ENCODE assay signal across 8 cellular contexts in the genomic region with DNA sequence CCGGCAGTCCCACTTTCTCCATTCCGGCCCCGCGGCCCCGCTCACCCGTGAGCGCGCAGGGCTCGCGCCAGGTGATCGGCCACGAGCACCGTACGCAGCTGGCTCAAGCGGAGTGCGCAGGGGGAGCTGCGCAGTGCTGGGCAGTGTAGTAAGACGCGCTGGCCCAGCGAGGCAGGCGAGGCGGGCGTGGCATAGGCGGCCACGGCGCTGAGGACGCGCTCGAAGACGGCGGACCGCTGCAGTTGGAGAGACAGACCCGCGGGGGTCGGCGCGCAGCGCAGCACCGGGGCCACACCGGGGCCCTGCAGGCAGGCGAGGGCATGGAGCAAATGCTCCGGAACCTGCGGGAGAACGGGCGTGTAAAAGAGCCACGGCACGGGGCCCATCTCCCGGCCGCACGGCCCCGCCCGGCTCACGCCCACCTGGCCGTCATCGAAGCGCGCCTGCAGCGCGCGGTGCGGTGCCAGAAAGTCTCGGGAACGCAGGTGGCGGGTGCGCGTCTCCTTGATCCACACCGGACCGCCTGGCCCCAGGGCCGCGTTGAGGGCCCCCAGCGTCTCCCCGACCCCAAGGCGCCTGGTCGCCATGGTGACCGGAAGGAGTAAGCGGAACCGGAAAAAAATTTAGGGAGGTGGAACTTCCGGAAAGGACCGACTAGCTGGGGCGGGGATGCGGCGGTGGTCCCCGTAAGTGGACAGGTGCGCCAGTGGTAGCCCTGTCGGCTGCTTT. TPM values are rescaled to one million over a fixed set of nuclear protein-coding genes. Genes with fewer than 3 reads are reported as not detected.
DNase-seq lines count a peak whose midpoint lies in the region; ATAC-seq, FAIRE-seq and TF ChIP-seq lines count a peak whose summit lies in the region.

A gene with protein sequence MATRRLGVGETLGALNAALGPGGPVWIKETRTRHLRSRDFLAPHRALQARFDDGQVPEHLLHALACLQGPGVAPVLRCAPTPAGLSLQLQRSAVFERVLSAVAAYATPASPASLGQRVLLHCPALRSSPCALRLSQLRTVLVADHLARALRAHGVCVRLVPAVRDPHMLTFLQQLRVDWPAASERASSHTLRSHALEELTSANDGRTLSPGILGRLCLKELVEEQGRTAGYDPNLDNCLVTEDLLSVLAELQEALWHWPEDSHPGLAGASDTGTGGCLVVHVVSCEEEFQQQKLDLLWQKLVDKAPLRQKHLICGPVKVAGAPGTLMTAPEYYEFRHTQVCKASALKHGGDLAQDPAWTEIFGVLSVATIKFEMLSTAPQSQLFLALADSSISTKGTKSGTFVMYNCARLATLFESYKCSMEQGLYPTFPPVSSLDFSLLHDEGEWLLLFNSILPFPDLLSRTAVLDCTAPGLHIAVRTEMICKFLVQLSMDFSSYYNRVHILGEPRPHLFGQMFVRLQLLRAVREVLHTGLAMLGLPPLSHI (minus strand): TSS at position 603 of the 729 bp plus-strand sequence. CDS start 16 bp downstream, at position 587.

- no peaks in the 10 kb centered on the region for H3K27me3 Mint-ChIP-seq in activated naive CD4-positive, alpha-beta T cell treated with anti-CD3 and anti-CD28 coated beads for 36 hours (ENCODE audit: low read depth)
- H3K27me3 Mint-ChIP-seq in nephron progenitor cell (ENCODE audit: low read depth, poor library complexity) (no peaks in the 10 kb centered on the region), type B pancreatic cell (no peaks in the 10 kb centered on the region)

- peak; percentile 78 for DNase-seq in D721Med (ENCODE audit: insufficient read length, low spot score)
- DNase-seq in KBM-7, result peak; percentile 81
- peak; percentile 61 for DNase-seq in SK-MEL-5 (ENCODE audit: low read depth, low spot score)
- DNase-seq in activated naive CD4-positive, alpha-beta T cell treated with anti-CD3 and anti-CD28 coated beads for 36 hours, result peak; percentile 52
- peak; percentile 84 to 91 for DNase-seq in frontal cortex (ENCODE audit: low spot score in 2 of 2)
- DNase-seq in nephron progenitor cell, result peak; percentile 70
- no peak for DNase-seq in type B pancreatic cell (ENCODE audit: extremely low spot score, unreplicated experiment)

- TF ChIP-seq CTCF in D721Med (IDR thresholded peaks at IDR 0.05; ENCODE audit: insufficient read depth, missing control alignments) (no peak), nephron progenitor cell (IDR thresholded peaks at IDR 0.05) (no peak), type B pancreatic cell (conservative IDR thresholded peaks at IDR 0.05) (no peak)

- peaks cover 20% of the 10 kb centered on the region for H3K36me3 Mint-ChIP-seq in activated naive CD4-positive, alpha-beta T cell treated with anti-CD3 and anti-CD28 coated beads for 36 hours (ENCODE audit: low read depth)
- peaks cover 24% of the 10 kb centered on the region for H3K36me3 Mint-ChIP-seq in nephron progenitor cell (ENCODE audit: low read depth)
- peaks cover 9% of the 10 kb centered on the region for H3K36me3 Mint-ChIP-seq in type B pancreatic cell

- H3K27ac Mint-ChIP-seq in activated naive CD4-positive, alpha-beta T cell treated with anti-CD3 and anti-CD28 coated beads for 36 hours, result peak within 1 kb of the TSS; percentile 68
- H3K27ac Mint-ChIP-seq in nephron progenitor cell (peak within 1 kb of the TSS; percentile 90), type B pancreatic cell (peak within 1 kb of the TSS; percentile 94)

- in situ Hi-C loops in KBM-7 (cut with MboI; ENCODE audit: low pct_unique_long_range_greater_than_20kb, low sequenced_read_pairs) (no loop called here), SK-MEL-5 (cut with HindIII; ENCODE audit: low pct_unique_long_range_greater_than_20kb, low sequenced_read_pairs) (no loop called here)

- H3K4me3 Mint-ChIP-seq in activated naive CD4-positive, alpha-beta T cell treated with anti-CD3 and anti-CD28 coated beads for 36 hours, result peak within 1 kb of the TSS; percentile 96
- H3K4me3 Mint-ChIP-seq in nephron progenitor cell, result peak within 1 kb of the TSS; percentile 96
- H3K4me3 Mint-ChIP-seq in type B pancreatic cell, result peak within 1 kb of the TSS; percentile 96

- FAIRE-seq in D721Med (lab: Jason Lieb, UNC) (no peak), frontal cortex (lab: Jason Lieb, UNC) (no peak)

- peaks cover 23% of the 10 kb centered on the region for H3K4me1 Mint-ChIP-seq in activated naive CD4-positive, alpha-beta T cell treated with anti-CD3 and anti-CD28 coated beads for 36 hours (ENCODE audit: low read depth)
- H3K4me1 Mint-ChIP-seq in nephron progenitor cell (peaks cover 31% of the 10 kb centered on the region), type B pancreatic cell (ENCODE audit: unreplicated experiment) (peaks cover 8% of the 10 kb centered on the region)

- CTCF ChIA-PET in activated naive CD4-positive, alpha-beta T cell treated with anti-CD3 and anti-CD28 coated beads for 36 hours (lab: Charles Lee), result interaction anchor here (1.3 to 8.7 kb wide), 2 partner anchors 9 to 30 kb away, joined by 6 to 84 read pairs; a partner anchor contains a TSS

- ATAC-seq in GM19395 (IDR thresholded peaks at IDR 0.05; ENCODE audit: unreplicated experiment), result no peak

- intact Hi-C loops in activated naive CD4-positive, alpha-beta T cell treated with anti-CD3 and anti-CD28 coated beads for 36 hours (cut with micrococcal nuclease), result loop anchor here (1.0 kb wide), 1 partner anchor 100 kb away; a partner anchor contains a TSS

- H3K9me3 Mint-ChIP-seq in activated naive CD4-positive, alpha-beta T cell treated with anti-CD3 and anti-CD28 coated beads for 36 hours, result no peaks in the 10 kb centered on the region
- no peaks in the 10 kb centered on the region for H3K9me3 Mint-ChIP-seq in nephron progenitor cell
- H3K9me3 Mint-ChIP-seq in type B pancreatic cell, result no peaks in the 10 kb centered on the region

RNA-seq across cellular contexts. Expression of the gene that starts here (rescaled TPM):
- total RNA-seq in SK-MEL-5 (2014; rRNA removed; shearing (Covaris generic)), result 35.6 and 41.5 TPM in 2 replicates
- polyA plus RNA-seq in SK-MEL-5 (2015; cell fraction: cytosol; rRNA removed), result 34.8 and 38.1 TPM in 2 replicates
- polyA plus RNA-seq in SK-MEL-5 (2015; cell fraction: nucleus; rRNA removed), result 181 and 230 TPM in 2 replicates
- 10 to 100 TPM; 19.5 to 19.7 TPM for total RNA-seq in activated naive CD4-positive, alpha-beta T cell treated with anti-CD3 and anti-CD28 coated beads for 36 hours
- total RNA-seq in frontal cortex, result 51.4 TPM
- total RNA-seq in type B pancreatic cell (ENCODE audit: low replicate concordance), result 31.2 and 36.0 TPM in 2 replicates
